ENCODE assay signal across 27 cellular contexts in the genomic region with DNA sequence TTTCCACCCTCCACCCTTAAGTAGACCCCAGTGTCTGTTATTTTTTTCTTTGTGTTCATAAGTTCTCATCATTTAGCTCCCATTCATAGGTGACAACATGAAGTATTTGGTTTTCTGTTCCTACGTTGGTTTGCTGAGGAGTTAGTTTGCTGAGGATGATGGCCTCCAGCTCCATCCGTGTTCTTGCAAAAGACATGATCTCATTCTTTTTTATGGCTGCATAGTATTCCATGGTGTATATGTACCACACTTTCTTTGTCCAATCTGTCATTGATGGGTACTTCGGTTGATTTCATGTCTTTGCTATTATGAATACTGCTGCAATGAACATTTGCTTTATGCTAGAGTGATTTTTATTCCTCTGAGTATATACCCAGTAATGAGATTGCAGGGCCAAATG.
"Had no signal": no experiment of that assay in that cellular context is flagged by ENCODE, and none has a peak within 500 bp of the region (broad histone marks: within the 10 kb centered on the region; RNA-seq: fewer than 3 reads in every experiment).

No MANE protein-coding gene starts in this region.

- ATAC-seq: stimulated activated effector memory CD8-positive, alpha-beta T cell treated with anti-CD3 and anti-CD28 coated beads, Interleukin-12 subunit alpha, Interleukin-12 subunit beta, amount 100 ng/mL, for 72 hours; stimulated activated memory B cell treated with anti-CD40 and anti-IgM and Interleukin-4, amounts not matched to agents 10 μg/mL and 1 μg/mL and 100 μg/mL, for 72 hours; stimulated activated naive B cell treated with anti-CD40 and anti-IgM and Interleukin-4, amounts not matched to agents 10 μg/mL and 1 μg/mL and 100 μg/mL, for 72 hours; stimulated activated naive CD8-positive, alpha-beta T cell treated with anti-CD3 and anti-CD28 coated beads, Interleukin-15, amount 100 ng/mL, for 72 hours; stimulated activated naive CD8-positive, alpha-beta T cell treated with anti-CD3 and anti-CD28 coated beads, Interleukin-15, Interleukin-2, amounts not matched to agents 100 U/mL and 50 U/mL, for 24 hours; upper lobe of right lung had no signal

- FAIRE-seq: urothelium cell line had no signal

- H3K27me3 ChIP-seq: stomach, suprapubic skin, testis, thyroid gland, tibial artery, tibial nerve, transverse colon, upper lobe of left lung, upper lobe of right lung, uterus, vagina had no signal

- DNase-seq: stimulated activated CD4-positive, alpha-beta T cell treated with anti-CD3 and anti-CD28 coated beads, Interleukin-2, amount 100 ng/mL, for 48 hours; stimulated activated CD4-positive, alpha-beta T cell treated with anti-CD3 and anti-CD28 coated beads, Interleukin-4, amount 100 ng/mL, for 1 hour; stimulated activated CD4-positive, alpha-beta T cell treated with anti-CD3 and anti-CD28 coated beads, Interleukin-4, amount 100 ng/mL, for 24 hours; stimulated activated CD4-positive, alpha-beta T cell treated with anti-CD3 and anti-CD28 coated beads, Interleukin-4, amount 100 ng/mL, for 4 hours; stimulated activated CD8-positive, alpha-beta memory T cell treated with anti-CD3 and anti-CD28 coated beads, Interleukin-4, amount 100 ng/mL, for 48 hours; stimulated activated naive B cell treated with anti-CD40 and anti-IgM and Interleukin-4, amounts not matched to agents 10 μg/mL and 1 μg/mL and 100 μg/mL, for 72 hours; stimulated activated naive CD4-positive, alpha-beta T cell; stimulated activated naive CD4-positive, alpha-beta T cell treated with Interleukin-2 at 50 U/mL for 16 hours; stimulated activated naive CD8-positive, alpha-beta T cell treated with anti-CD3 and anti-CD28 coated beads, Interleukin-15, amount 100 ng/mL, for 72 hours; stimulated activated naive CD8-positive, alpha-beta T cell treated with anti-CD3 and anti-CD28 coated beads, Interleukin-15, Interleukin-2, amounts not matched to agents 100 U/mL and 50 U/mL, for 24 hours; stomach; substantia nigra; testis; thyroid gland; tibial artery; transverse colon; trophoblast cell; upper lobe of left lung; upper lobe of right lung; uterus had no signal

- H3K4me1 ChIP-seq: stomach, suprapubic skin, testis, thyroid gland, tibial artery, tibial nerve, transverse colon, upper lobe of left lung, upper lobe of right lung, uterus, vagina had no signal

- H3K4me3 ChIP-seq: stomach, suprapubic skin, testis, thoracic aorta, thyroid gland, tibial artery, tibial nerve, transverse colon, upper lobe of left lung, upper lobe of right lung, uterus, vagina had no signal

- H3K36me3 ChIP-seq: stomach, suprapubic skin, thoracic aorta, thyroid gland, tibial artery, tibial nerve, transverse colon, upper lobe of left lung, upper lobe of right lung, uterus, vagina had no signal

- H3K27ac ChIP-seq: stomach, suprapubic skin, testis, thoracic aorta, thyroid gland, tibial artery, tibial nerve, transverse colon, upper lobe of left lung, upper lobe of right lung, uterus, vagina had no signal

- H3K9me3 ChIP-seq: stomach, suprapubic skin, testis, thoracic aorta, thyroid gland, tibial artery, tibial nerve, transverse colon, upper lobe of left lung, upper lobe of right lung, uterus, vagina had no signal
